Comparison of ENCODE assay signal across 18 cellular contexts in genomic region chr15:39804026-39804425, GRCh38. TPM values are rescaled to one million over a fixed set of nuclear protein-coding genes. Genes with fewer than 3 reads are reported as not detected.
DNase-seq lines count a peak whose midpoint lies in the region; ATAC-seq and TF ChIP-seq lines count a peak whose summit lies in the region.
"Had no signal": no experiment of that assay in that cellular context is flagged by ENCODE, and none has a peak within 500 bp of the region (broad histone marks: within the 10 kb centered on the region; RNA-seq: fewer than 3 reads in every experiment).

No MANE protein-coding gene starts in this region.

- H3K9me3 ChIP-seq in breast epithelium (no peaks in the 10 kb centered on the region), RWPE2 (ENCODE audit: severe bottlenecking) (no peaks in the 10 kb centered on the region), left ventricle myocardium inferior (replicated peaks) (no peaks in the 10 kb centered on the region)
- H3K9me3 ChIP-seq: A549, mucosa of descending colon, ovary, spleen had no signal

- no peaks in the 10 kb centered on the region for H3K9me3 Mint-ChIP-seq in MCF 10A (ENCODE audit: unreplicated experiment)
- H3K9me3 Mint-ChIP-seq in activated CD4-positive, alpha-beta T cell treated with anti-CD3 and anti-CD28 coated beads for 36 hours (ENCODE audit: low read depth) = no peaks in the 10 kb centered on the region
- H3K9me3 Mint-ChIP-seq: activated T-cell treated with anti-CD3 and anti-CD28 coated beads, Interleukin-2, amount 50 U/mL, for 4 hours; CD8-positive, alpha-beta memory T cell had no signal

- H3K27me3 ChIP-seq in breast epithelium (no peaks in the 10 kb centered on the region), RWPE2 (ENCODE audit: insufficient read depth, poor library complexity, severe bottlenecking) (no peaks in the 10 kb centered on the region), left ventricle myocardium inferior (ENCODE audit: low read depth) (no peaks in the 10 kb centered on the region)
- H3K27me3 ChIP-seq: ovary, spleen had no signal

- no peak overlapping the region for H3K4me3 ChIP-seq in breast epithelium
- H3K4me3 ChIP-seq in RWPE2 (ENCODE audit: severe bottlenecking) = no peak overlapping the region
- no peak overlapping the region for H3K4me3 ChIP-seq in fibroblast of the aortic adventitia (ENCODE audit: low read depth, low read length)
- H3K4me3 ChIP-seq in left ventricle myocardium inferior = no peak overlapping the region
- H3K4me3 ChIP-seq: A549, mucosa of descending colon, ovary, spleen had no signal

- intact Hi-C loops in MCF 10A (cut with micrococcal nuclease) (no loop called here), breast epithelium (cut with DNase I; ENCODE audit: low total_unique reads) (no loop called here), left ventricle myocardium inferior (cut with micrococcal nuclease) (no loop called here)
- intact Hi-C loops in activated CD4-positive, alpha-beta T cell treated with anti-CD3 and anti-CD28 coated beads for 36 hours (cut with DNase I, micrococcal nuclease) = no loop called here

- H3K4me1 Mint-ChIP-seq in MCF 10A (ENCODE audit: insufficient read depth, unreplicated experiment) = peaks cover 11% of the 10 kb centered on the region
- H3K4me1 Mint-ChIP-seq in activated CD4-positive, alpha-beta T cell treated with anti-CD3 and anti-CD28 coated beads for 36 hours = no peaks in the 10 kb centered on the region
- H3K4me1 Mint-ChIP-seq: CD8-positive, alpha-beta memory T cell had no signal

- no peak overlapping the region for H3K4me3 Mint-ChIP-seq in MCF 10A (ENCODE audit: unreplicated experiment)
- H3K4me3 Mint-ChIP-seq in activated CD4-positive, alpha-beta T cell treated with anti-CD3 and anti-CD28 coated beads for 36 hours = no peak overlapping the region
- H3K4me3 Mint-ChIP-seq: activated T-cell treated with anti-CD3 and anti-CD28 coated beads, Interleukin-2, amount 50 U/mL, for 4 hours; CD8-positive, alpha-beta memory T cell had no signal

- no peaks in the 10 kb centered on the region for H3K27me3 Mint-ChIP-seq in MCF 10A (ENCODE audit: insufficient read depth, unreplicated experiment)
- H3K27me3 Mint-ChIP-seq in activated CD4-positive, alpha-beta T cell treated with anti-CD3 and anti-CD28 coated beads for 36 hours = peaks cover 13% of the 10 kb centered on the region

- H3K36me3 ChIP-seq in breast epithelium = no peaks in the 10 kb centered on the region
- H3K36me3 ChIP-seq in RWPE2 (ENCODE audit: low read depth) = no peaks in the 10 kb centered on the region
- no peaks in the 10 kb centered on the region for H3K36me3 ChIP-seq in left ventricle myocardium inferior
- H3K36me3 ChIP-seq: ovary, spleen had no signal

- TF ChIP-seq CTCF in MCF 10A (IDR thresholded peaks at IDR 0.05; ENCODE audit: unreplicated experiment) = no peak
- no peak for TF ChIP-seq CTCF in breast epithelium (IDR thresholded peaks at IDR 0.05)
- no peak for TF ChIP-seq CTCF in RWPE2 (IDR thresholded peaks at IDR 0.05; ENCODE audit: poor library complexity, severe bottlenecking)
- no peak for TF ChIP-seq CTCF in fibroblast of the aortic adventitia (IDR thresholded peaks at IDR 0.05; ENCODE audit: insufficient read depth, low read length)
- no peak for TF ChIP-seq CTCF in left ventricle myocardium inferior (IDR thresholded peaks at IDR 0.05; ENCODE audit: borderline replicate concordance)

- H3K27ac Mint-ChIP-seq in MCF 10A (ENCODE audit: low read depth, unreplicated experiment) = no peak overlapping the region
- H3K27ac Mint-ChIP-seq in activated CD4-positive, alpha-beta T cell treated with anti-CD3 and anti-CD28 coated beads for 36 hours = no peak overlapping the region

- peak; percentile 78 for DNase-seq in MCF 10A (ENCODE audit: unreplicated experiment)
- DNase-seq in breast epithelium (ENCODE audit: low spot score in 2 of 2) = no peak
- DNase-seq in RWPE2 (ENCODE audit: low spot score) = no peak
- peak; percentile 59 for DNase-seq in fibroblast of the aortic adventitia (ENCODE audit: low read depth)
- DNase-seq in NCI-H146 treated with DMSO at 0.1 percent for 48 hours (lab: John Stamatoyannopoulos, UW; ENCODE audit: unreplicated experiment) = no peak
- no peak for DNase-seq in activated CD4-positive, alpha-beta T cell treated with anti-CD3 and anti-CD28 coated beads for 36 hours
- no peak for DNase-seq in left ventricle myocardium inferior
- DNase-seq: activated CD4-positive, alpha-beta T cell treated with anti-CD3 and anti-CD28 coated beads for 1 hour; activated T-cell treated with anti-CD3 and anti-CD28 coated beads, Interleukin-2, amount 50 U/mL, for 4 hours; CD8-positive, alpha-beta memory T cell; cortex of kidney; mucosa of descending colon; ovary; PC-3; spleen; T-helper 1 cell had no signal

- CTCF ChIA-PET in MCF 10A (lab: Yijun Ruan, JAX) = interaction anchor here (0.7 to 1.7 kb wide), 3 partner anchors 16 to 80 kb away, joined by 3 to 7 read pairs (median 4); no protein-coding TSS in a partner anchor
- CTCF ChIA-PET in activated CD4-positive, alpha-beta T cell treated with anti-CD3 and anti-CD28 coated beads for 36 hours (lab: Charles Lee) = interaction anchor here (0.7 to 1.2 kb wide), 2 partner anchors 16 to 118 kb away, joined by 3 read pairs; no protein-coding TSS in a partner anchor

- no TSS peak for BruUV-seq in MCF 10A (replicated peaks; lab: Mats Ljungman, UMichigan)

- POLR2A ChIA-PET in MCF 10A (lab: Yijun Ruan, JAX) = interaction anchor here (0.5 to 1.5 kb wide), 15 partner anchors 14 to 1117 kb away, joined by 3 to 8 read pairs (median 3); partner anchors contain the start of gene EIF2AK4
- POLR2A ChIA-PET in activated CD4-positive, alpha-beta T cell treated with anti-CD3 and anti-CD28 coated beads for 36 hours (lab: Charles Lee) = no interaction called here

- ATAC-seq in RWPE2 (ENCODE audit: low read depth) (peak; percentile 89), GM19328 (IDR thresholded peaks at IDR 0.05; ENCODE audit: unreplicated experiment) (no peak)
- no peak for ATAC-seq in activated CD4-positive, alpha-beta T cell treated with anti-CD3 and anti-CD28 coated beads for 36 hours
- ATAC-seq: A549; activated T-cell treated with anti-CD3 and anti-CD28 coated beads, Interleukin-2, amount 50 U/mL, for 4 hours; mucosa of descending colon; PC-3 had no signal

- no peak overlapping the region for H3K27ac ChIP-seq in breast epithelium
- H3K27ac ChIP-seq in RWPE2 (ENCODE audit: poor library complexity, severe bottlenecking) = peak overlapping the region; percentile 6
- H3K27ac ChIP-seq in left ventricle myocardium inferior (replicated peaks) = no peak overlapping the region
- H3K27ac ChIP-seq: A549, ovary, spleen had no signal

- no peaks in the 10 kb centered on the region for H3K36me3 Mint-ChIP-seq in MCF 10A (ENCODE audit: insufficient read depth, unreplicated experiment)
- H3K36me3 Mint-ChIP-seq in activated CD4-positive, alpha-beta T cell treated with anti-CD3 and anti-CD28 coated beads for 36 hours (ENCODE audit: low read depth) = no peaks in the 10 kb centered on the region

- no peak for TF ChIP-seq POLR2A in breast epithelium (IDR thresholded peaks at IDR 0.05)

- H3K4me1 ChIP-seq in breast epithelium (no peaks in the 10 kb centered on the region), RWPE2 (ENCODE audit: insufficient read depth, poor library complexity, severe bottlenecking) (peaks cover 13% of the 10 kb centered on the region), left ventricle myocardium inferior (no peaks in the 10 kb centered on the region)
- H3K4me1 ChIP-seq: A549 had no signal

RNA-seq across cellular contexts. Expression of gene FSIP1, which starts 21.4 kb away (rescaled TPM):
- total RNA-seq in MCF 10A (2022) (2.2 and 3.2 TPM in 2 replicates), breast epithelium (10 to 100 TPM in 2 of 3 donors, under 1 TPM in 1; 0.32 to 23.3 (median 16.2) TPM), fibroblast of the aortic adventitia (ENCODE audit: low replicate concordance) (1.4 and 4.2 TPM in 2 replicates), left ventricle myocardium inferior (1.2 TPM)
- under 1 TPM; 0.25 to 0.32 TPM for total RNA-seq in activated CD4-positive, alpha-beta T cell treated with anti-CD3 and anti-CD28 coated beads for 36 hours

Comparison
In these comparisons a context has a peak if more than half of its experiments do, and no peak if none do; other contexts are left out.
1. DNase-seq: peak in MCF 10A (single experiment) and fibroblast of the aortic adventitia (single experiment); none in breast epithelium (0 of 2), RWPE2 (single experiment), NCI-H146 treated with DMSO at 0.1 percent for 48 hours (single experiment), activated CD4-positive, alpha-beta T cell treated with anti-CD3 and anti-CD28 coated beads for 36 hours (single experiment) and left ventricle myocardium inferior (single experiment).